ENCODE assay signal across 29 cellular contexts in genomic region chr11:8907116-8907515, GRCh38. TPM values are rescaled to one million over a fixed set of nuclear protein-coding genes. Genes with fewer than 3 reads are reported as not detected.
DNase-seq lines count a peak whose midpoint lies in the region; ATAC-seq and TF ChIP-seq lines count a peak whose summit lies in the region.
"Had no signal": no experiment of that assay in that cellular context is flagged by ENCODE, and none has a peak within 500 bp of the region (broad histone marks: within the 10 kb centered on the region; RNA-seq: fewer than 3 reads in every experiment).

No MANE protein-coding gene starts in this region.

- no TSS peak for BruUV-seq in OCI-LY7 (replicated peaks; lab: Mats Ljungman, UMichigan)

- no peak for DNase-seq in stimulated activated naive CD8-positive, alpha-beta T cell treated with anti-CD3 and anti-CD28 coated beads, Interleukin-15, amount 100 ng/mL, for 72 hours
- DNase-seq in stimulated activated naive CD8-positive, alpha-beta T cell treated with anti-CD3 and anti-CD28 coated beads, Interleukin-15, Interleukin-2, amounts not matched to agents 100 U/mL and 50 U/mL, for 24 hours = no peak
- no peak for DNase-seq in RWPE2 (ENCODE audit: low spot score)
- no peak for DNase-seq in foreskin keratinocyte
- DNase-seq in OCI-LY7 (ENCODE audit: low spot score) = no peak
- no peak for DNase-seq in stomach
- DNase-seq in OCI-M2 (lab: John Stamatoyannopoulos, UW; ENCODE audit: unreplicated experiment) = no peak
- DNase-seq: activated CD4-positive, alpha-beta T cell treated with anti-CD3 and anti-CD28 coated beads, Interleukin-2, amount 50 U/mL, for 1 hour; activated effector memory CD4-positive, alpha-beta T cell treated with Interleukin-2 at 50 U/mL for 16 hours; adrenal gland; colonic mucosa; DMS153; GDM1; head of caudate nucleus; left cardiac atrium; midbrain; NCI-H1105 treated with DMSO at 0.1 percent for 48 hours; NCI-H2081 treated with DMSO at 0.1 percent for 48 hours; right cardiac atrium; stimulated activated CD4-positive, alpha-beta T cell treated with anti-CD3 and anti-CD28 coated beads, Interleukin-15, amount 100 ng/mL, for 24 hours; stimulated activated CD8-positive, alpha-beta memory T cell treated with anti-CD3 and anti-CD28 coated beads, Interleukin-4, amount 100 ng/mL, for 48 hours had no signal

- POLR2A ChIA-PET in OCI-LY7 (lab: Charles Lee) = interaction anchor here (1.0 kb wide), 1 partner anchor 29 kb away, joined by 3 read pairs; no protein-coding TSS in a partner anchor

- ATAC-seq in stimulated activated naive CD8-positive, alpha-beta T cell treated with anti-CD3 and anti-CD28 coated beads, Interleukin-15, amount 100 ng/mL, for 72 hours = no peak
- ATAC-seq in stimulated activated naive CD8-positive, alpha-beta T cell treated with anti-CD3 and anti-CD28 coated beads, Interleukin-15, Interleukin-2, amounts not matched to agents 100 U/mL and 50 U/mL, for 24 hours = no peak
- ATAC-seq in RWPE2 (ENCODE audit: low read depth) = no peak
- ATAC-seq in foreskin keratinocyte = no peak
- ATAC-seq in HG02884 (IDR thresholded peaks at IDR 0.05; ENCODE audit: unreplicated experiment) = no peak
- ATAC-seq: HepG2; left cardiac atrium; natural killer cell treated with Interleukin-12 subunit alpha and Interleukin-12 subunit beta and Interleukin-15 and Interleukin-18, amount 100 ng/mL, for 72 hours; Panc1; right cardiac atrium had no signal

- TF ChIP-seq CTCF in RWPE2 (IDR thresholded peaks at IDR 0.05; ENCODE audit: poor library complexity, severe bottlenecking) = no peak
- no peak for TF ChIP-seq CTCF in foreskin keratinocyte (conservative IDR thresholded peaks at IDR 0.05)
- TF ChIP-seq CTCF in OCI-LY7 (conservative IDR thresholded peaks at IDR 0.05; ENCODE audit: low read length) = no peak
- TF ChIP-seq CTCF in stomach (IDR thresholded peaks at IDR 0.05) = no peak

- no peak for TF ChIP-seq EP300 in stomach (IDR thresholded peaks at IDR 0.05)

- no peaks in the 10 kb centered on the region for H3K9me2 ChIP-seq in OCI-LY7 (ENCODE audit: insufficient read depth, low read length)

- H3K4me2 ChIP-seq in OCI-LY7 (ENCODE audit: low read length) = no peak overlapping the region

- no peaks in the 10 kb centered on the region for H3K9me3 Mint-ChIP-seq in stimulated activated naive CD8-positive, alpha-beta T cell treated with anti-CD3 and anti-CD28 coated beads, Interleukin-15, amount 100 ng/mL, for 72 hours
- H3K9me3 Mint-ChIP-seq: natural killer cell treated with Interleukin-12 subunit alpha and Interleukin-12 subunit beta and Interleukin-15 and Interleukin-18, amount 100 ng/mL, for 72 hours had no signal

- H3K36me3 ChIP-seq in RWPE2 (ENCODE audit: low read depth) (no peaks in the 10 kb centered on the region), OCI-LY7 (ENCODE audit: insufficient read depth, low read length) (no peaks in the 10 kb centered on the region), stomach (no peaks in the 10 kb centered on the region)
- H3K36me3 ChIP-seq: adrenal gland, colonic mucosa had no signal

- no peak for TF ChIP-seq POLR2A in stomach (IDR thresholded peaks at IDR 0.05)

- no peak overlapping the region for H3K4me3 ChIP-seq in RWPE2 (ENCODE audit: severe bottlenecking)
- no peak overlapping the region for H3K4me3 ChIP-seq in OCI-LY7 (ENCODE audit: low read depth, low read length, poor library complexity, severe bottlenecking)
- no peak overlapping the region for H3K4me3 ChIP-seq in stomach
- H3K4me3 ChIP-seq: adrenal gland, colonic mucosa, SJSA1 had no signal

- no peaks in the 10 kb centered on the region for H3K27me3 ChIP-seq in RWPE2 (ENCODE audit: insufficient read depth, poor library complexity, severe bottlenecking)
- H3K27me3 ChIP-seq in foreskin keratinocyte = no peaks in the 10 kb centered on the region
- no peaks in the 10 kb centered on the region for H3K27me3 ChIP-seq in stomach
- H3K27me3 ChIP-seq: adrenal gland, colonic mucosa, SJSA1 had no signal

- no peaks in the 10 kb centered on the region for H4K20me1 ChIP-seq in OCI-LY7 (ENCODE audit: insufficient read depth, low read length)

- H3K4me1 ChIP-seq in RWPE2 (ENCODE audit: insufficient read depth, poor library complexity, severe bottlenecking) (peaks cover 38% of the 10 kb centered on the region), foreskin keratinocyte (peaks cover 27% of the 10 kb centered on the region), OCI-LY7 (ENCODE audit: insufficient read depth, low read length, poor library complexity, severe bottlenecking) (no peaks in the 10 kb centered on the region), stomach (peaks cover 8 to 20% (median 17%) of the 10 kb centered on the region in 4 donors)
- H3K4me1 ChIP-seq: colonic mucosa, parathyroid adenoma had no signal

- H3K27ac ChIP-seq in RWPE2 (ENCODE audit: poor library complexity, severe bottlenecking) = peak overlapping the region; percentile 95
- H3K27ac ChIP-seq in foreskin keratinocyte = peak overlapping the region; percentile 92
- H3K27ac ChIP-seq in OCI-LY7 (ENCODE audit: low read depth, low read length, poor library complexity, severe bottlenecking) = no peak overlapping the region
- no peak overlapping the region for H3K27ac ChIP-seq in stomach
- H3K27ac ChIP-seq: adrenal gland, colonic mucosa, parathyroid adenoma, SJSA1 had no signal

- WGBS in stomach, 5 donors = 76 to 88% (median 80%) methylated on average over 1 of the region's 1 CpG

- H2AFZ ChIP-seq in OCI-LY7 (ENCODE audit: low read length) = no peak overlapping the region
- H2AFZ ChIP-seq: parathyroid adenoma had no signal

- intact Hi-C loops in OCI-LY7 (cut with micrococcal nuclease; ENCODE audit: unreplicated experiment) (no loop called here), stomach (cut with DNase I; ENCODE audit: low total_unique reads) (no loop called here)

- H3K9me3 ChIP-seq in RWPE2 (ENCODE audit: severe bottlenecking) (no peaks in the 10 kb centered on the region), OCI-LY7 (ENCODE audit: low read length) (no peaks in the 10 kb centered on the region), stomach (no peaks in the 10 kb centered on the region)
- H3K9me3 ChIP-seq: adrenal gland, colonic mucosa, SJSA1 had no signal

- H3K79me2 ChIP-seq in OCI-LY7 (ENCODE audit: insufficient read depth, low read depth, low read length) = peaks cover under 1% of the 10 kb centered on the region; the same call in 1 of the 2 replicates
- H3K79me2 ChIP-seq: parathyroid adenoma had no signal

- CTCF ChIA-PET in OCI-LY7 (lab: Charles Lee; ENCODE audit: unreplicated experiment) = no interaction called here

- peak overlapping the region; percentile 32 to 77 for H3K27ac Mint-ChIP-seq in stimulated activated naive CD8-positive, alpha-beta T cell treated with anti-CD3 and anti-CD28 coated beads, Interleukin-15, amount 100 ng/mL, for 72 hours
- H3K27ac Mint-ChIP-seq: natural killer cell treated with Interleukin-12 subunit alpha and Interleukin-12 subunit beta and Interleukin-15 and Interleukin-18, amount 100 ng/mL, for 72 hours; T-helper 1 cell treated with Interleukin-12 subunit alpha and Interleukin-12 subunit beta and Interleukin-4 antibody, amounts not matched to agents 30 μg/mL and 1 μg/mL, for 36 hours had no signal

- H3K27me3 Mint-ChIP-seq in stimulated activated naive CD8-positive, alpha-beta T cell treated with anti-CD3 and anti-CD28 coated beads, Interleukin-15, amount 100 ng/mL, for 72 hours = peaks cover 8% of the 10 kb centered on the region

- H3K4me3 Mint-ChIP-seq in stimulated activated naive CD8-positive, alpha-beta T cell treated with anti-CD3 and anti-CD28 coated beads, Interleukin-15, amount 100 ng/mL, for 72 hours = peak overlapping the region in 1 of 2 donors; percentile 17
- H3K4me3 Mint-ChIP-seq: natural killer cell treated with Interleukin-12 subunit alpha and Interleukin-12 subunit beta and Interleukin-15 and Interleukin-18, amount 100 ng/mL, for 72 hours; T-helper 1 cell treated with Interleukin-12 subunit alpha and Interleukin-12 subunit beta and Interleukin-4 antibody, amounts not matched to agents 30 μg/mL and 1 μg/mL, for 36 hours had no signal

- peaks cover 34% of the 10 kb centered on the region for H3K4me1 Mint-ChIP-seq in stimulated activated naive CD8-positive, alpha-beta T cell treated with anti-CD3 and anti-CD28 coated beads, Interleukin-15, amount 100 ng/mL, for 72 hours

RNA-seq across cellular contexts. Expression of gene AKIP1, which starts 3.9 kb away (rescaled TPM):
- total RNA-seq in foreskin keratinocyte (42.4 and 44.8 TPM in 2 replicates), OCI-LY7 (2022) (28.2 and 28.3 TPM in 2 replicates), stomach (10 to 100 TPM in 3 of 5 donors, under 1 TPM in 1, not detected in 1; 0.89 to 21.1 (median 17.9) TPM)
- polyA plus RNA-seq in foreskin keratinocyte (50.4 and 56.5 TPM in 2 replicates), stomach (10 to 100 TPM; 16.8 to 26.8 (median 23.4) TPM)
- total RNA-seq in OCI-LY7 (2014; rRNA removed; shearing (Covaris generic)) = 16.9 and 25.2 TPM in 2 replicates

RNA-seq across cellular contexts. Expression of gene C11orf16, which starts 25.6 kb away (rescaled TPM):
- total RNA-seq in foreskin keratinocyte (not detected in 2 replicates), OCI-LY7 (2022) (not detected in 2 replicates), stomach (not detected)
- polyA plus RNA-seq in foreskin keratinocyte (not detected in 2 replicates), stomach (not detected)
- total RNA-seq in OCI-LY7 (2014; rRNA removed; shearing (Covaris generic)) = not detected in 2 replicates
- total RNA-seq: adrenal gland; colonic mucosa; HepG2; left cardiac atrium; natural killer cell treated with Interleukin-12 subunit alpha and Interleukin-12 subunit beta and Interleukin-15 and Interleukin-18, amount 100 ng/mL, for 72 hours; right cardiac atrium; SJSA1; subcutaneous adipose tissue had no signal
- polyA plus RNA-seq: HepG2, right cardiac atrium had no signal

RNA-seq across cellular contexts. Expression of gene ASCL3, which starts 35.7 kb away (rescaled TPM):
- total RNA-seq in foreskin keratinocyte = not detected in 2 replicates
- polyA plus RNA-seq in foreskin keratinocyte = not detected in 2 replicates
- total RNA-seq in OCI-LY7 (2014; rRNA removed; shearing (Covaris generic)) = not detected in 2 replicates
- not detected in 2 replicates for total RNA-seq in OCI-LY7 (2022)
- total RNA-seq in stomach = 1 to 10 TPM in 1 of 5 donors, not detected in 4; 1.8 TPM
- polyA plus RNA-seq in stomach = not detected
- total RNA-seq: adrenal gland; colonic mucosa; HepG2; left cardiac atrium; natural killer cell treated with Interleukin-12 subunit alpha and Interleukin-12 subunit beta and Interleukin-15 and Interleukin-18, amount 100 ng/mL, for 72 hours; right cardiac atrium; SJSA1; subcutaneous adipose tissue had no signal
- polyA plus RNA-seq: adrenal gland, HepG2, right cardiac atrium had no signal

RNA-seq across cellular contexts. Expression of gene TMEM9B, which starts 57.1 kb away (rescaled TPM):
- total RNA-seq in foreskin keratinocyte (43.1 and 45.3 TPM in 2 replicates), OCI-LY7 (2022) (13.0 and 14.8 TPM in 2 replicates), stomach (10 to 100 TPM in 3 of 5 donors, 1 to 10 TPM in 1, under 1 TPM in 1; 0.58 to 74.4 (median 30.7) TPM)
- polyA plus RNA-seq in foreskin keratinocyte (41.9 and 47.6 TPM in 2 replicates), stomach (10 to 100 TPM; 24.3 to 33.9 (median 31.0) TPM)
- 8.5 and 13.4 TPM in 2 replicates for total RNA-seq in OCI-LY7 (2014; rRNA removed; shearing (Covaris generic))

Comparison
In these comparisons a context has a peak if more than half of its experiments do, and no peak if none do; other contexts are left out.
1. H3K27ac ChIP-seq: peak in RWPE2 (single experiment) and foreskin keratinocyte (single experiment); none in OCI-LY7 (single experiment) and stomach (0 of 5).